Comparison of ENCODE assay signal across 23 cellular contexts in genomic region chr4:46945062-46945461, GRCh38. TPM values are rescaled to one million over a fixed set of nuclear protein-coding genes. Genes with fewer than 3 reads are reported as not detected.
"Had no signal": no experiment of that assay in that cellular context is flagged by ENCODE, and none has a peak within 500 bp of the region (broad histone marks: within the 10 kb centered on the region; RNA-seq: fewer than 3 reads in every experiment).

No MANE protein-coding gene starts in this region.

- H3K36me3 ChIP-seq: esophagus squamous epithelium, gastroesophageal sphincter, neutrophil, stomach had no signal

- H3K4me2 ChIP-seq: hepatocyte had no signal

- H3K4me3 ChIP-seq: esophagus squamous epithelium, gastroesophageal sphincter, hepatocyte, stomach had no signal

- H2AFZ ChIP-seq: hepatocyte had no signal

- H3K27ac ChIP-seq: esophagus squamous epithelium, gastroesophageal sphincter, hepatocyte, neutrophil, stomach had no signal

- ATAC-seq: gastroesophageal sphincter; naive thymus-derived CD4-positive, alpha-beta T cell had no signal

- H3K4me1 ChIP-seq: esophagus squamous epithelium, gastroesophageal sphincter, stomach had no signal

- H3K79me2 ChIP-seq: hepatocyte had no signal

- H3K9me3 ChIP-seq: esophagus squamous epithelium, gastroesophageal sphincter, neutrophil, stomach had no signal

- H3K27me3 ChIP-seq: esophagus squamous epithelium, gastroesophageal sphincter, hepatocyte, neutrophil, stomach had no signal

- DNase-seq: cerebellar nuclear complex; esophagus squamous epithelium; foreskin fibroblast; glutamatergic neuron; naive thymus-derived CD4-positive, alpha-beta T cell; nephron progenitor cell; small intestine; stimulated activated CD4-positive, alpha-beta T cell treated with anti-CD3 and anti-CD28 coated beads, Interleukin-12 subunit alpha, Interleukin-12 subunit beta, amount 100 ng/mL, for 4 hours; stimulated activated naive CD4-positive, alpha-beta T cell; stomach; substantia nigra had no signal

RNA-seq across cellular contexts. Expression of gene COX7B2, which starts 36.0 kb away (rescaled TPM):
- total RNA-seq: epithelial cell of proximal tubule; esophagus squamous epithelium; gastroesophageal sphincter; hepatocyte; kidney epithelial cell; liver; lung microvascular endothelial cell; mesenteric fat pad; mononuclear cell; naive thymus-derived CD4-positive, alpha-beta T cell; osteoblast; pulmonary artery endothelial cell; stomach had no signal
- polyA plus RNA-seq: hepatocyte; liver; naive thymus-derived CD4-positive, alpha-beta T cell; small intestine; stomach; thymus had no signal

RNA-seq across cellular contexts. Expression of gene GABRA4, which starts 48.3 kb away (rescaled TPM):
- total RNA-seq: epithelial cell of proximal tubule; kidney epithelial cell; lung microvascular endothelial cell; mesenteric fat pad; naive thymus-derived CD4-positive, alpha-beta T cell; osteoblast; pulmonary artery endothelial cell had no signal
- polyA plus RNA-seq: liver; naive thymus-derived CD4-positive, alpha-beta T cell had no signal
